In the genomic region with DNA sequence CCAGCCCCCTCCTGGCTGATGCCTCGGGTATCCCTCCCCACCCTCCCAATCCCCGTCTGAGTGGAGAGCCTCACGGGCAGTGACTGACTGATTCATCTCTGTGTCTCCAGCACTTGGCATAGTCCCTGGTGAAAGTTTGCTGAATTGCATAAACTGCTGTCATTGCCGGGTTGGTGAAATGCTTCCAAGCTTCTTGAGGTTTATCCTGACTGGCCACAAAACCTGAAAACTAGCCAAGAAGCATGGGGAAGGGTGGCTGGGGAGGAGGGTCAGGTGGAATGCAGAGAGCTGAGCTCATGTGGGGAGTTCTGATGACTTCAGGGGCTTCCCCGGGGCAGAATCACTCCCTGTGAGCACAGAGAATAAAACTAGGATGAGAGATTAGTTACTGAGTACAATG, we compare ENCODE assay signal across 9 cellular contexts. TPM values are rescaled to one million over a fixed set of nuclear protein-coding genes. Genes with fewer than 3 reads are reported as not detected.
DNase-seq lines count a peak whose midpoint lies in the region; ATAC-seq and TF ChIP-seq lines count a peak whose summit lies in the region.
"Had no signal": no experiment of that assay in that cellular context is flagged by ENCODE, and none has a peak within 500 bp of the region (broad histone marks: within the 10 kb centered on the region; RNA-seq: fewer than 3 reads in every experiment).

No MANE protein-coding gene starts in this region.

- H3K4me3 ChIP-seq in BJ (ENCODE audit: low read depth, low read length) (no peak overlapping the region), SJCRH30 (no peak overlapping the region)

- no peaks in the 10 kb centered on the region for H3K9me3 ChIP-seq in SJCRH30 (replicated peaks)

- no peaks in the 10 kb centered on the region for H3K9me3 Mint-ChIP-seq in activated CD4-positive, alpha-beta T cell treated with anti-CD3 and anti-CD28 coated beads, Interleukin-2, amount 10 ng/mL, durations not matched to agents 24 days and 14 days

- TF ChIP-seq CTCF in BJ (IDR thresholded peaks at IDR 0.05; ENCODE audit: insufficient read depth, low read depth, low read length) = no peak

- H3K4me1 ChIP-seq in SJCRH30 = peaks cover 16% of the 10 kb centered on the region

- CTCF ChIA-PET in BJ (lab: Yijun Ruan, JAX) = interaction anchor here (0.6 to 3.9 kb wide), 6 partner anchors 10 to 542 kb away, joined by 3 to 18 read pairs (median 8); no protein-coding TSS in a partner anchor

- H3K36me3 ChIP-seq in BJ (ENCODE audit: control insufficient read depth, insufficient read depth, low read length) (no peaks in the 10 kb centered on the region), SJCRH30 (no peaks in the 10 kb centered on the region)

- peaks cover 4% of the 10 kb centered on the region for H3K4me1 Mint-ChIP-seq in activated CD4-positive, alpha-beta T cell treated with anti-CD3 and anti-CD28 coated beads, Interleukin-2, amount 10 ng/mL, durations not matched to agents 24 days and 14 days

- H3K27me3 Mint-ChIP-seq in activated CD4-positive, alpha-beta T cell treated with anti-CD3 and anti-CD28 coated beads, Interleukin-2, amount 10 ng/mL, durations not matched to agents 24 days and 14 days = peaks cover 10% of the 10 kb centered on the region

- ATAC-seq in HG03354 (IDR thresholded peaks at IDR 0.05; ENCODE audit: poor library complexity, severe bottlenecking, unreplicated experiment) (no peak), GM21390 (IDR thresholded peaks at IDR 0.05; ENCODE audit: unreplicated experiment) (no peak)

- H3K27ac Mint-ChIP-seq in activated CD4-positive, alpha-beta T cell treated with anti-CD3 and anti-CD28 coated beads, Interleukin-2, amount 10 ng/mL, durations not matched to agents 24 days and 14 days = no peak overlapping the region

- DNase-seq in BJ (ENCODE audit: low read depth) = peak; percentile 94
- DNase-seq in SJCRH30 = peak; percentile 26 to 36
- peak; percentile 99 for DNase-seq in fibroblast of peridontal ligament (ENCODE audit: extremely low read depth)
- DNase-seq in occipital lobe (lab: John Stamatoyannopoulos, UW) = peak; percentile 31
- no peak for DNase-seq in NOMO-1 treated with dmso at 0.1 percent for 144 hours (lab: John Stamatoyannopoulos, UW; ENCODE audit: unreplicated experiment)
- no peak for DNase-seq in activated CD4-positive, alpha-beta T cell treated with anti-CD3 and anti-CD28 coated beads, Interleukin-2, amount 10 ng/mL, durations not matched to agents 24 days and 14 days

- POLR2A ChIA-PET in BJ (lab: Charles Lee) = interaction anchor here (0.6 to 1.0 kb wide), 3 partner anchors 11 to 839 kb away, joined by 3 to 7 read pairs (median 5); no protein-coding TSS in a partner anchor

- H3K27ac ChIP-seq in SJCRH30 = no peak overlapping the region

- no peaks in the 10 kb centered on the region for H3K36me3 Mint-ChIP-seq in activated CD4-positive, alpha-beta T cell treated with anti-CD3 and anti-CD28 coated beads, Interleukin-2, amount 10 ng/mL, durations not matched to agents 24 days and 14 days (ENCODE audit: low read depth)

- H3K4me3 Mint-ChIP-seq in activated CD4-positive, alpha-beta T cell treated with anti-CD3 and anti-CD28 coated beads, Interleukin-2, amount 10 ng/mL, durations not matched to agents 24 days and 14 days = no peak overlapping the region

- H3K27me3 ChIP-seq in BJ (ENCODE audit: control insufficient read depth, insufficient read depth, low read length) = peaks cover 10% of the 10 kb centered on the region
- 0 out of 2 replicates have a peak, but pooled peaks cover under 1% of the 10 kb centered on the region for H3K27me3 ChIP-seq in SJCRH30

- intact Hi-C loops in activated CD4-positive, alpha-beta T cell treated with anti-CD3 and anti-CD28 coated beads, Interleukin-2, amount 10 ng/mL, durations not matched to agents 24 days and 14 days (cut with micrococcal nuclease) = no loop called here

RNA-seq across cellular contexts. Expression of gene GGTA1, which starts 56.9 kb away (rescaled TPM):
- not detected in 2 replicates for polyA plus RNA-seq in BJ (2011; rRNA removed)
- polyA minus RNA-seq in BJ (2011; rRNA and poly(A)+ RNA removed) = not detected in 2 replicates
- not detected in 2 replicates for total RNA-seq in SJCRH30 (2014; rRNA removed; shearing (Covaris generic))
- 2.3 TPM for total RNA-seq in occipital lobe
- 0.14 TPM in 1 of 2 replicates, not detected in the other for total RNA-seq in activated CD4-positive, alpha-beta T cell treated with anti-CD3 and anti-CD28 coated beads, Interleukin-2, amount 10 ng/mL, durations not matched to agents 24 days and 14 days
- total RNA-seq: activated CD8-positive, alpha-beta memory T cell treated with anti-CD3 and anti-CD28 coated beads for 36 hours had no signal

Comparison
In these comparisons a context has a peak if more than half of its experiments do, and no peak if none do; other contexts are left out.
1. DNase-seq: peak in BJ (single experiment), SJCRH30 (2 of 2), fibroblast of peridontal ligament (single experiment) and occipital lobe (single experiment); none in NOMO-1 treated with dmso at 0.1 percent for 144 hours (single experiment) and activated CD4-positive, alpha-beta T cell treated with anti-CD3 and anti-CD28 coated beads, Interleukin-2, amount 10 ng/mL, durations not matched to agents 24 days and 14 days (single experiment).